Comparison of ENCODE assay signal across 12 cellular contexts in the genomic region with DNA sequence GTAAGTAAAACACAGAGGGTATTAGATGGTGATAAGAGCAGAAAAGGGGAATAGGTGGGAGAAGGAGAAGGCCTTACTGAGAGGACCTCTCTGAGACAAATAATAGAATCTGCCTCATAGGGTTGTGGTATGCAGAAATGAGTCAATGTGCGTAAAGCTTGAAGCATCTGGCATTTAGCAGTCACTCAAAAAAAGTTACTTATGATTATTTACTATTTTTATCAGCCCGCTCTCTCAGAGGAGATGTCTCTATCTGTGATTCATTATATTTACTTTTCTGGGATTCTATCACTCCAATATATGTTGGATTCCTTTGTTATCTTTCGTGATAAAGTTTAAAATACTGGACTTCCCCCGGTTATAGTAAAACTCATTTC. TPM values are rescaled to one million over a fixed set of nuclear protein-coding genes. Genes with fewer than 3 reads are reported as not detected.
DNase-seq lines count a peak whose midpoint lies in the region; ATAC-seq, FAIRE-seq and TF ChIP-seq lines count a peak whose summit lies in the region.
"Had no signal": no experiment of that assay in that cellular context is flagged by ENCODE, and none has a peak within 500 bp of the region (broad histone marks: within the 10 kb centered on the region; RNA-seq: fewer than 3 reads in every experiment).

No MANE protein-coding gene starts in this region.

- H3K27ac Mint-ChIP-seq in activated naive CD8-positive, alpha-beta T cell treated with anti-CD3 and anti-CD28 coated beads, Interleukin-2, amount 50 U/mL, for 24 hours = no peak overlapping the region
- H3K27ac Mint-ChIP-seq: activated CD8-positive, alpha-beta T cell treated with anti-CD3 and anti-CD28 coated beads for 36 hours had no signal

- peak; percentile 56 for ATAC-seq in GM21723 (IDR thresholded peaks at IDR 0.05; ENCODE audit: unreplicated experiment)
- ATAC-seq in HG03280 (IDR thresholded peaks at IDR 0.05; ENCODE audit: unreplicated experiment) = no peak
- no peak for ATAC-seq in activated naive CD8-positive, alpha-beta T cell treated with anti-CD3 and anti-CD28 coated beads, Interleukin-2, amount 50 U/mL, for 24 hours
- ATAC-seq in GM21381 (IDR thresholded peaks at IDR 0.05; ENCODE audit: unreplicated experiment) = no peak
- ATAC-seq: activated CD8-positive, alpha-beta T cell treated with anti-CD3 and anti-CD28 coated beads for 36 hours; left lung had no signal

- peak; percentile 78 for DNase-seq in A172 (ENCODE audit: low spot score)
- peak; percentile 73 for DNase-seq in RCC 7860 (ENCODE audit: low spot score)
- DNase-seq in fibroblast of the aortic adventitia (ENCODE audit: low read depth) = peak; percentile 94
- no peak for DNase-seq in OCI-M1 (lab: John Stamatoyannopoulos, UW)
- DNase-seq in activated naive CD8-positive, alpha-beta T cell treated with anti-CD3 and anti-CD28 coated beads, Interleukin-2, amount 50 U/mL, for 24 hours = no peak
- DNase-seq: ACHN; activated CD8-positive, alpha-beta T cell treated with anti-CD3 and anti-CD28 coated beads for 36 hours; left lung had no signal

- H3K4me3 ChIP-seq in fibroblast of the aortic adventitia (ENCODE audit: low read depth, low read length) = no peak overlapping the region
- H3K4me3 ChIP-seq: left lung had no signal

- peak; percentile 16 for FAIRE-seq in RCC 7860 (lab: Jason Lieb, UNC)
- FAIRE-seq: G401.6 had no signal

- H3K4me1 Mint-ChIP-seq in activated naive CD8-positive, alpha-beta T cell treated with anti-CD3 and anti-CD28 coated beads, Interleukin-2, amount 50 U/mL, for 24 hours = no peaks in the 10 kb centered on the region

- H3K9me3 Mint-ChIP-seq in activated naive CD8-positive, alpha-beta T cell treated with anti-CD3 and anti-CD28 coated beads, Interleukin-2, amount 50 U/mL, for 24 hours = no peaks in the 10 kb centered on the region
- H3K9me3 Mint-ChIP-seq: activated CD8-positive, alpha-beta T cell treated with anti-CD3 and anti-CD28 coated beads for 36 hours had no signal

- no peak overlapping the region for H3K4me3 Mint-ChIP-seq in activated naive CD8-positive, alpha-beta T cell treated with anti-CD3 and anti-CD28 coated beads, Interleukin-2, amount 50 U/mL, for 24 hours
- H3K4me3 Mint-ChIP-seq: activated CD8-positive, alpha-beta T cell treated with anti-CD3 and anti-CD28 coated beads for 36 hours had no signal

- TF ChIP-seq CTCF in fibroblast of the aortic adventitia (IDR thresholded peaks at IDR 0.05; ENCODE audit: insufficient read depth, low read length) = no peak

- peaks cover 3% of the 10 kb centered on the region for H3K27me3 Mint-ChIP-seq in activated naive CD8-positive, alpha-beta T cell treated with anti-CD3 and anti-CD28 coated beads, Interleukin-2, amount 50 U/mL, for 24 hours
- H3K27me3 Mint-ChIP-seq: activated CD8-positive, alpha-beta T cell treated with anti-CD3 and anti-CD28 coated beads for 36 hours had no signal

- no peaks in the 10 kb centered on the region for H3K36me3 Mint-ChIP-seq in activated naive CD8-positive, alpha-beta T cell treated with anti-CD3 and anti-CD28 coated beads, Interleukin-2, amount 50 U/mL, for 24 hours (ENCODE audit: low read depth)

RNA-seq across cellular contexts. Expression of gene TM4SF1, which starts 4.6 kb away (rescaled TPM):
- 154 and 177 TPM in 2 replicates for total RNA-seq in A172 (2014; rRNA removed; shearing (Covaris generic))
- 213 and 299 TPM in 2 replicates for total RNA-seq in fibroblast of the aortic adventitia (ENCODE audit: low replicate concordance)
- total RNA-seq: activated CD8-positive, alpha-beta T cell treated with anti-CD3 and anti-CD28 coated beads for 36 hours had no signal

RNA-seq across cellular contexts. Expression of gene TM4SF18, which starts 48.6 kb away (rescaled TPM):
- total RNA-seq in A172 (2014; rRNA removed; shearing (Covaris generic)) = 0.45 and 2.1 TPM in 2 replicates
- 0.27 and 1.3 TPM in 2 replicates for total RNA-seq in fibroblast of the aortic adventitia (ENCODE audit: low replicate concordance)
- total RNA-seq: activated CD8-positive, alpha-beta T cell treated with anti-CD3 and anti-CD28 coated beads for 36 hours had no signal

Comparison
In these comparisons a context has a peak if more than half of its experiments do, and no peak if none do; other contexts are left out.
1. DNase-seq: peak in A172 (single experiment), RCC 7860 (single experiment) and fibroblast of the aortic adventitia (single experiment); none in OCI-M1 (single experiment) and activated naive CD8-positive, alpha-beta T cell treated with anti-CD3 and anti-CD28 coated beads, Interleukin-2, amount 50 U/mL, for 24 hours (single experiment).